ENCODE assay signal across 12 cellular contexts in genomic region chr19:46828484-46828883, GRCh38. TPM values are rescaled to one million over a fixed set of nuclear protein-coding genes. Genes with fewer than 3 reads are reported as not detected.
A peak's percentile ranks its signal among the peaks of the same experiment; 100 is the strongest.
DNase-seq lines count a peak whose midpoint lies in the region; ATAC-seq and TF ChIP-seq lines count a peak whose summit lies in the region.
"Had no signal": no experiment of that assay in that cellular context is flagged by ENCODE, and none has a peak within 500 bp of the region (broad histone marks: within the 10 kb centered on the region; RNA-seq: fewer than 3 reads in every experiment).

No MANE protein-coding gene starts in this region.

- no peaks in the 10 kb centered on the region for H3K4me1 ChIP-seq in Karpas-422 (ENCODE audit: low read length)

- no peak overlapping the region for H3K27ac Mint-ChIP-seq in T-helper 17 cell

- H3K36me3 Mint-ChIP-seq in T-helper 17 cell (ENCODE audit: low read depth) = peaks cover 2% of the 10 kb centered on the region

- no peak overlapping the region for H3K4me2 ChIP-seq in Karpas-422 (ENCODE audit: low read depth, low read length, poor library complexity, severe bottlenecking)
- H3K4me2 ChIP-seq: BLaER1 treated with 17β-estradiol and CSF1 and Interleukin-3, amounts not matched to agents 10 nM and 100 nM had no signal

- H3K36me3 ChIP-seq in Karpas-422 (ENCODE audit: insufficient read depth, low read length) = no peaks in the 10 kb centered on the region
- H3K36me3 ChIP-seq: BLaER1 treated with 17β-estradiol and CSF1 and Interleukin-3, amounts not matched to agents 10 nM and 100 nM had no signal

- no peaks in the 10 kb centered on the region for H3K9me3 ChIP-seq in Karpas-422 (ENCODE audit: low read length)
- no peaks in the 10 kb centered on the region for H3K9me3 ChIP-seq in T-helper 17 cell (ENCODE audit: control insufficient read depth, low read length, poor library complexity, severe bottlenecking)
- H3K9me3 ChIP-seq: BLaER1 treated with 17β-estradiol and CSF1 and Interleukin-3, amounts not matched to agents 10 nM and 100 nM had no signal

- DNase-seq in AG10803 (ENCODE audit: low read depth) (peak; percentile 25), RPMI7951 (ENCODE audit: low read depth) (peak; percentile 44), Karpas-422 (no peak), T-helper 17 cell (no peak), NCI-H345 treated with DMSO at 0.1 percent for 48 hours (lab: John Stamatoyannopoulos, UW; ENCODE audit: unreplicated experiment) (no peak)
- peak; percentile 49 for DNase-seq in activated T-helper 9 cell treated with anti-CD3 and anti-CD28 coated beads, Interleukin-2, amount 50 U/mL, for 16 hours (ENCODE audit: low read depth)
- DNase-seq in stimulated activated CD4-positive, alpha-beta T cell treated with anti-CD3 and anti-CD28 coated beads, Interleukin-1b, Interleukin-23, amount 100 ng/mL, for 24 hours (ENCODE audit: low read depth in 4 of 4, low spot score in 1 of 4) = peak; percentile 25 to 55 (median 30)
- DNase-seq: GDM1, Kasumi-1 had no signal

- peaks cover 7% of the 10 kb centered on the region for H3K27me3 Mint-ChIP-seq in T-helper 17 cell

- no peak for ATAC-seq in T-helper 17 cell
- no peak for ATAC-seq in HG02870 (IDR thresholded peaks at IDR 0.05; ENCODE audit: unreplicated experiment)

- H3K4me3 Mint-ChIP-seq in T-helper 17 cell = no peak overlapping the region
- H3K4me3 Mint-ChIP-seq: dendritic cell treated with granulocyte-macrophage colony-stimulating factor and Interleukin-4, amounts not matched to agents 40 ng/mL and 50 ng/mL, for 4 days had no signal

- no peaks in the 10 kb centered on the region for H3K79me2 ChIP-seq in Karpas-422 (ENCODE audit: low read length)

- TF ChIP-seq CTCF in AG10803 (conservative IDR thresholded peaks at IDR 0.05; ENCODE audit: low read length) = no peak

- H2AFZ ChIP-seq in Karpas-422 (ENCODE audit: low read length) = no peak overlapping the region

- H3K27me3 ChIP-seq in Karpas-422 (ENCODE audit: low read length) = no peaks in the 10 kb centered on the region
- H3K27me3 ChIP-seq: BLaER1 treated with 17β-estradiol and CSF1 and Interleukin-3, amounts not matched to agents 10 nM and 100 nM had no signal

- H4K20me1 ChIP-seq in Karpas-422 (ENCODE audit: insufficient read depth, low read depth, low read length) = no peaks in the 10 kb centered on the region

- peaks cover 5% of the 10 kb centered on the region for H3K4me1 Mint-ChIP-seq in T-helper 17 cell

- no peaks in the 10 kb centered on the region for H3K9me2 ChIP-seq in Karpas-422 (replicated peaks; ENCODE audit: insufficient read depth, low read length)

- no peak overlapping the region for H3K4me3 ChIP-seq in AG10803 (ENCODE audit: low read length)
- no peak overlapping the region for H3K4me3 ChIP-seq in Karpas-422 (ENCODE audit: low read length)
- H3K4me3 ChIP-seq: BLaER1 treated with 17β-estradiol and CSF1 and Interleukin-3, amounts not matched to agents 10 nM and 100 nM had no signal

- H3K9ac ChIP-seq in Karpas-422 (ENCODE audit: low read length) = no peak overlapping the region
- H3K9ac ChIP-seq: BLaER1 treated with 17β-estradiol and CSF1 and Interleukin-3, amounts not matched to agents 10 nM and 100 nM had no signal

- no peak overlapping the region for H3K27ac ChIP-seq in Karpas-422 (ENCODE audit: low read length)
- H3K27ac ChIP-seq: BLaER1 treated with 17β-estradiol and CSF1 and Interleukin-3, amounts not matched to agents 10 nM and 100 nM had no signal

RNA-seq across cellular contexts. Expression of gene AP2S1, which starts 22.2 kb away (rescaled TPM):
- 447 and 606 TPM in 2 replicates for total RNA-seq in RPMI7951 (2014; rRNA removed; shearing (Covaris generic))
- total RNA-seq in Karpas-422 (2014; rRNA removed; shearing (Covaris generic); ENCODE audit: low replicate concordance) = 63.7 and 85.5 TPM in 2 replicates
- 10 to 100 TPM; 37.0 to 39.7 TPM for total RNA-seq in T-helper 17 cell

RNA-seq across cellular contexts. Expression of gene ARHGAP35, which starts 32.3 kb away (rescaled TPM):
- total RNA-seq in RPMI7951 (2014; rRNA removed; shearing (Covaris generic)) = 24.0 and 25.2 TPM in 2 replicates
- 19.7 and 30.4 TPM in 2 replicates for total RNA-seq in Karpas-422 (2014; rRNA removed; shearing (Covaris generic); ENCODE audit: low replicate concordance)
- 10 to 100 TPM; 33.6 to 34.0 TPM for total RNA-seq in T-helper 17 cell

RNA-seq across cellular contexts. Expression of gene SLC1A5, which starts 40.1 kb away (rescaled TPM):
- 117 and 127 TPM in 2 replicates for total RNA-seq in RPMI7951 (2014; rRNA removed; shearing (Covaris generic))
- 116 and 189 TPM in 2 replicates for total RNA-seq in Karpas-422 (2014; rRNA removed; shearing (Covaris generic); ENCODE audit: low replicate concordance)
- total RNA-seq in T-helper 17 cell = 10 to 100 TPM; 13.6 to 15.9 TPM

Comparison
In these comparisons a context has a peak if more than half of its experiments do, and no peak if none do; other contexts are left out.
1. DNase-seq: peak in AG10803 (single experiment), RPMI7951 (single experiment), activated T-helper 9 cell treated with anti-CD3 and anti-CD28 coated beads, Interleukin-2, amount 50 U/mL, for 16 hours (single experiment) and stimulated activated CD4-positive, alpha-beta T cell treated with anti-CD3 and anti-CD28 coated beads, Interleukin-1b, Interleukin-23, amount 100 ng/mL, for 24 hours (4 of 4); none in Karpas-422 (single experiment), T-helper 17 cell (0 of 3) and NCI-H345 treated with DMSO at 0.1 percent for 48 hours (single experiment).